In genomic region chr18:70522183-70522582, GRCh38 we compare ENCODE assay signal across 13 cellular contexts.
DNase-seq lines count a peak whose midpoint lies in the region; TF ChIP-seq lines count a peak whose summit lies in the region.
"Had no signal": no experiment of that assay in that cellular context is flagged by ENCODE, and none has a peak within 500 bp of the region (broad histone marks: within the 10 kb centered on the region; RNA-seq: fewer than 3 reads in every experiment).

No MANE protein-coding gene starts in this region.

- CTCF ChIA-PET in HEK293 (lab: Yijun Ruan, JAX) = interaction anchor here (0.7 to 1.9 kb wide), 2 partner anchors 25 to 30 kb away, joined by 3 to 6 read pairs; no protein-coding TSS in a partner anchor

- no peak overlapping the region for H3K4me3 ChIP-seq in HEK293 (ENCODE audit: low read depth, low read length)
- H3K4me3 ChIP-seq: BLaER1, GM23338 had no signal

- POLR2A ChIA-PET in HEK293 (lab: Yijun Ruan, JAX) = no interaction called here

- DNase-seq in NCI-H510A treated with DMSO at 0.1 percent for 48 hours (lab: John Stamatoyannopoulos, UW) (peak; percentile 22), NCI-H510A (lab: John Stamatoyannopoulos, UW) (no peak), NCI-H748 treated with DMSO at 0.1 percent for 48 hours (lab: John Stamatoyannopoulos, UW) (peak; percentile 14), SIG-M5 treated with dmso at 0.1 percent for 504 hours (lab: John Stamatoyannopoulos, UW; ENCODE audit: unreplicated experiment) (no peak), kidney glomerular epithelial cell (lab: John Stamatoyannopoulos, UW) (no peak)
- DNase-seq: AML-193; Caco-2; CD8-positive, alpha-beta memory T cell; H7; IMR-90 had no signal

- H3K9me3 ChIP-seq in HEK293 (ENCODE audit: control insufficient read depth, insufficient read depth, low read depth, low read length) = no peaks in the 10 kb centered on the region
- H3K9me3 ChIP-seq: BLaER1, Caco-2 had no signal

- no peak for TF ChIP-seq CTCF in HEK293 (tag by site-specific recombination; IDR thresholded peaks at IDR 0.05)

- H3K27ac ChIP-seq in HEK293 (ENCODE audit: extremely low read depth, low read depth, low read length) = 0 out of 2 replicates have a peak overlapping the region, but pooled peaks have one; percentile 24
- H3K27ac ChIP-seq: BLaER1 had no signal

- peaks cover 33% of the 10 kb centered on the region for H3K4me1 ChIP-seq in HEK293 (ENCODE audit: control insufficient read depth, insufficient read depth, low read length)
- H3K4me1 ChIP-seq: BLaER1 had no signal

- no peaks in the 10 kb centered on the region for H3K36me3 ChIP-seq in HEK293 (ENCODE audit: control insufficient read depth in 2 of 2, insufficient read depth in 1 of 2, low read length in 2 of 2)
- H3K36me3 ChIP-seq: BLaER1 had no signal

TF ChIP-seq in HEK293, 187 proteins besides CTCF, POLR2A, EP300 and RAD21:
- TF ChIP-seq ZNF626 (tag by site-specific recombination; IDR thresholded peaks at IDR 0.05) (no peak), FEZF1 (tag by site-specific recombination; IDR thresholded peaks at IDR 0.05) (peak; percentile 100), PRDM6 (tag by site-specific recombination; IDR thresholded peaks at IDR 0.05) (peak; percentile 93), ZIC2 (tag by site-specific recombination; IDR thresholded peaks at IDR 0.05) (no peak)

Comparison
In these comparisons a context has a peak if more than half of its experiments do, and no peak if none do; other contexts are left out.
1. DNase-seq: peak in NCI-H510A treated with DMSO at 0.1 percent for 48 hours (single experiment) and NCI-H748 treated with DMSO at 0.1 percent for 48 hours (single experiment); none in NCI-H510A (single experiment), SIG-M5 treated with dmso at 0.1 percent for 504 hours (single experiment) and kidney glomerular epithelial cell (single experiment).